ENCODE assay signal across 11 cellular contexts in genomic region chr15:25481208-25481862, GRCh38. TPM values are rescaled to one million over a fixed set of nuclear protein-coding genes. Genes with fewer than 3 reads are reported as not detected.
DNase-seq lines count a peak whose midpoint lies in the region; ATAC-seq lines count a peak whose summit lies in the region.
"Had no signal": no experiment of that assay in that cellular context is flagged by ENCODE, and none has a peak within 500 bp of the region (broad histone marks: within the 10 kb centered on the region; RNA-seq: fewer than 3 reads in every experiment).

No MANE protein-coding gene starts in this region.

- no peaks in the 10 kb centered on the region for H3K9me3 Mint-ChIP-seq in stimulated activated naive CD8-positive, alpha-beta T cell treated with anti-CD3 and anti-CD28 coated beads, Interleukin-15, amount 100 ng/mL, for 72 hours

- peaks cover 22% of the 10 kb centered on the region for H3K27me3 Mint-ChIP-seq in stimulated activated naive CD8-positive, alpha-beta T cell treated with anti-CD3 and anti-CD28 coated beads, Interleukin-15, amount 100 ng/mL, for 72 hours

- no peaks in the 10 kb centered on the region for H3K4me1 Mint-ChIP-seq in stimulated activated naive CD8-positive, alpha-beta T cell treated with anti-CD3 and anti-CD28 coated beads, Interleukin-15, amount 100 ng/mL, for 72 hours

- intact Hi-C loops in aorta (cut with DNase I), result no loop called here

- peak; percentile 9 for ATAC-seq in stimulated activated naive CD8-positive, alpha-beta T cell treated with anti-CD3 and anti-CD28 coated beads, Interleukin-15, Interleukin-2, amounts not matched to agents 100 U/mL and 50 U/mL, for 24 hours
- no peak for ATAC-seq in stimulated activated naive CD8-positive, alpha-beta T cell treated with anti-CD3 and anti-CD28 coated beads, Interleukin-15, amount 100 ng/mL, for 72 hours
- ATAC-seq in aorta (ENCODE audit: low FRiP score), result peak; percentile 80

- DNase-seq in stimulated activated naive CD8-positive, alpha-beta T cell treated with anti-CD3 and anti-CD28 coated beads, Interleukin-15, Interleukin-2, amounts not matched to agents 100 U/mL and 50 U/mL, for 24 hours, result no peak
- no peak for DNase-seq in stimulated activated naive CD8-positive, alpha-beta T cell treated with anti-CD3 and anti-CD28 coated beads, Interleukin-15, amount 100 ng/mL, for 72 hours
- DNase-seq in kidney tubule cell (ENCODE audit: low spot score) (peak; percentile 31), aorta (peak in 1 of 2 donors; percentile 54), glomerular visceral epithelial cell (ENCODE audit: extremely low spot score) (no peak), SW 1271 (lab: John Stamatoyannopoulos, UW) (no peak)
- DNase-seq in activated CD4-positive, alpha-beta T cell treated with anti-CD3 and anti-CD28 coated beads for 4 hours, result no peak
- DNase-seq: activated naive CD8-positive, alpha-beta T cell treated with anti-CD3 and anti-CD28 coated beads for 36 hours; stimulated activated CD4-positive, alpha-beta T cell treated with anti-CD3 and anti-CD28 coated beads, Interleukin-4, amount 100 ng/mL, for 24 hours had no signal

- H3K27ac Mint-ChIP-seq in stimulated activated naive CD8-positive, alpha-beta T cell treated with anti-CD3 and anti-CD28 coated beads, Interleukin-15, amount 100 ng/mL, for 72 hours, result peak overlapping the region in 1 of 2 donors; percentile 20
- H3K27ac Mint-ChIP-seq: activated naive CD8-positive, alpha-beta T cell treated with anti-CD3 and anti-CD28 coated beads for 36 hours had no signal

- no peaks in the 10 kb centered on the region for H3K9me3 ChIP-seq in aorta (ENCODE audit: control insufficient read depth, low read length)
- H3K9me3 ChIP-seq: BLaER1 had no signal

- no peaks in the 10 kb centered on the region for H3K36me3 ChIP-seq in aorta (ENCODE audit: control insufficient read depth in 1 of 2, insufficient read depth in 2 of 2, low read length in 1 of 2)
- H3K36me3 ChIP-seq: BLaER1 had no signal

- 2 to 5% methylated on average over 14 of the region's 14 CpGs for WGBS in aorta, 2 donors

- H3K4me3 ChIP-seq in aorta (ENCODE audit: low read length in 2 of 2), result no peak overlapping the region
- H3K4me3 ChIP-seq: BLaER1 had no signal

- H3K27ac ChIP-seq in angular gyrus (ENCODE audit: low read depth, low read length) (peak overlapping the region; percentile 56), aorta (ENCODE audit: low read depth in 1 of 2, low read length in 2 of 2) (no peak overlapping the region)
- H3K27ac ChIP-seq: BLaER1 had no signal

- H3K4me1 ChIP-seq in aorta (ENCODE audit: control insufficient read depth in 1 of 2, insufficient read depth in 2 of 2, low read length in 2 of 2), result peaks cover 0 to 6% of the 10 kb centered on the region in 2 donors
- H3K4me1 ChIP-seq: BLaER1 had no signal

- H3K4me3 Mint-ChIP-seq in stimulated activated naive CD8-positive, alpha-beta T cell treated with anti-CD3 and anti-CD28 coated beads, Interleukin-15, amount 100 ng/mL, for 72 hours, result no peak overlapping the region
- H3K4me3 Mint-ChIP-seq: activated naive CD8-positive, alpha-beta T cell treated with anti-CD3 and anti-CD28 coated beads for 36 hours had no signal

- H3K27me3 ChIP-seq in aorta (ENCODE audit: control insufficient read depth in 1 of 2, insufficient read depth in 2 of 2, low read length in 1 of 2), result no peaks in the 10 kb centered on the region
- H3K27me3 ChIP-seq: BLaER1 had no signal

RNA-seq across cellular contexts. Expression of gene UBE3A, which starts 42.5 kb away (rescaled TPM):
- 10 to 100 TPM; 93.5 to 93.6 TPM for total RNA-seq in aorta
- polyA plus RNA-seq in aorta, result 10 to 100 TPM; 14.8 to 28.5 TPM
